In the genomic region with DNA sequence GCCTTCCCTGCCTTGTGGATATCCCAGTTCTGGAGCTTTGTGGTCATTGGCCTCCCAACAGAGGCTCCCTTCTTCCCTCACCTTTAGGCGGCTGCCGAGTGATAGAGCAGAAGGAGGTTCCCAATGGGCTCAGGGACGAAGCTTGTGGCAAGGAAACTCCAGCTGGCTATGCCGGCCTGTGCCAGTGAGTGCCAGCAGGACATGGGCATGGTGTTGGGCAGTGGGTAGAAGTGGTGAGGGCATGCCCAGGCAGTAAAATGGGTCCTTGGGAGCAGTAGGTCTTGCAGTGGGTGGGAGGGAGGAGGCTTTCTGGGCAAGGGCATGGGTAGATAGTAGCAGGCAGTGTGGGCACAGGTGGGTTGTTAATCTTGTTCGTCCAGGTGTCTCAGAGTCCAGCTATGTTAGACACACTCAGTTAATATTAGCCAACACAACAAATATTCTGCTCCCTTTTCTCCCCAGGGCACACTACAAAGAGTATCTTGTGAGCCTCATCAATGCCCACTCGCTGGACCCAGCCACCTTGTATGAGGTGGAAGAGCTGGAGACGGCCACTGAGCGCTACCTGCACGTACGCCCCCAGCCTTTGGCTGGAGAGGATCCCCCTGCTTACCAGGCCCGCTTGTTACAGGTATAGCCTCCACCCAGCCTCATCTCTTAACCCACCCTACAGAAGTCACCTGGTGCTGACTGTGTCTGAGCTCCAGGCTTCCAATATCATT, we compare ENCODE assay signal across 11 cellular contexts. TPM values are rescaled to one million over a fixed set of nuclear protein-coding genes. Genes with fewer than 3 reads are reported as not detected.
DNase-seq lines count a peak whose midpoint lies in the region; ATAC-seq and TF ChIP-seq lines count a peak whose summit lies in the region.
"Had no signal": no experiment of that assay in that cellular context is flagged by ENCODE, and none has a peak within 500 bp of the region (broad histone marks: within the 10 kb centered on the region; RNA-seq: fewer than 3 reads in every experiment).

No MANE protein-coding gene starts in this region.

- WGBS in thyroid gland, 2 donors: 95 to 96% methylated on average over 11 of the region's 11 CpGs

- intact Hi-C loops in thyroid gland (cut with DNase I): no loop called here

- H3K36me3 Mint-ChIP-seq in activated CD8-positive, alpha-beta memory T cell treated with anti-CD3 and anti-CD28 coated beads, Interleukin-2, amount 10 ng/mL, durations not matched to agents 7 days and 5 days: peaks cover 76% of the 10 kb centered on the region
- peaks cover 64% of the 10 kb centered on the region for H3K36me3 Mint-ChIP-seq in activated naive CD8-positive, alpha-beta T cell treated with anti-CD3 and anti-CD28 coated beads, Interleukin-2, amount 50 U/mL, for 24 hours (ENCODE audit: low read depth)
- H3K36me3 Mint-ChIP-seq in mesothelial cell of epicardium: peaks cover 34% of the 10 kb centered on the region

- no peak overlapping the region for H3K4me3 ChIP-seq in thyroid gland (replicated peaks in 1 of 3)
- H3K4me3 ChIP-seq: MG63, ovary had no signal

- no peak for TF ChIP-seq POLR2A in thyroid gland (IDR thresholded peaks at IDR 0.05)

- H3K4me1 Mint-ChIP-seq in activated CD8-positive, alpha-beta memory T cell treated with anti-CD3 and anti-CD28 coated beads, Interleukin-2, amount 10 ng/mL, durations not matched to agents 7 days and 5 days: peaks cover 42% of the 10 kb centered on the region
- peaks cover 43% of the 10 kb centered on the region for H3K4me1 Mint-ChIP-seq in activated naive CD8-positive, alpha-beta T cell treated with anti-CD3 and anti-CD28 coated beads, Interleukin-2, amount 50 U/mL, for 24 hours
- peaks cover 39% of the 10 kb centered on the region for H3K4me1 Mint-ChIP-seq in mesothelial cell of epicardium

- TF ChIP-seq CTCF in mesothelial cell of epicardium (IDR thresholded peaks at IDR 0.05; ENCODE audit: unreplicated experiment): no peak
- no peak for TF ChIP-seq CTCF in thyroid gland (IDR thresholded peaks at IDR 0.05)

- H3K4me3 Mint-ChIP-seq in activated CD8-positive, alpha-beta memory T cell treated with anti-CD3 and anti-CD28 coated beads, Interleukin-2, amount 10 ng/mL, durations not matched to agents 7 days and 5 days: no peak overlapping the region
- H3K4me3 Mint-ChIP-seq in activated naive CD8-positive, alpha-beta T cell treated with anti-CD3 and anti-CD28 coated beads, Interleukin-2, amount 50 U/mL, for 24 hours: no peak overlapping the region
- H3K4me3 Mint-ChIP-seq in mesothelial cell of epicardium: no peak overlapping the region

- H3K27ac ChIP-seq in thyroid gland: peak overlapping the region; percentile 56 to 97 (median 97)

- no peaks in the 10 kb centered on the region for H3K9me3 ChIP-seq in thyroid gland
- H3K9me3 ChIP-seq: MG63, ovary had no signal

- CTCF ChIA-PET in activated CD8-positive, alpha-beta memory T cell treated with anti-CD3 and anti-CD28 coated beads, Interleukin-2, amount 10 ng/mL, durations not matched to agents 7 days and 5 days (lab: Charles Lee): interaction anchor here (1.4 to 5.0 kb wide), 15 partner anchors 11 to 148 kb away, joined by 5 to 99 read pairs (median 14); partner anchors contain the start of genes CHMP4A, CIDEB, DCAF11 and EMC9

- H3K9me3 Mint-ChIP-seq in activated CD8-positive, alpha-beta memory T cell treated with anti-CD3 and anti-CD28 coated beads, Interleukin-2, amount 10 ng/mL, durations not matched to agents 7 days and 5 days (ENCODE audit: low read depth): no peaks in the 10 kb centered on the region
- H3K9me3 Mint-ChIP-seq in activated naive CD8-positive, alpha-beta T cell treated with anti-CD3 and anti-CD28 coated beads, Interleukin-2, amount 50 U/mL, for 24 hours: no peaks in the 10 kb centered on the region
- H3K9me3 Mint-ChIP-seq in mesothelial cell of epicardium: no peaks in the 10 kb centered on the region

- no peak for ATAC-seq in activated CD8-positive, alpha-beta memory T cell treated with anti-CD3 and anti-CD28 coated beads, Interleukin-2, amount 10 ng/mL, durations not matched to agents 7 days and 5 days
- ATAC-seq in activated naive CD8-positive, alpha-beta T cell treated with anti-CD3 and anti-CD28 coated beads, Interleukin-2, amount 50 U/mL, for 24 hours: no peak
- no peak for ATAC-seq in HG03159 (IDR thresholded peaks at IDR 0.05; ENCODE audit: unreplicated experiment)

- H3K27me3 Mint-ChIP-seq in activated CD8-positive, alpha-beta memory T cell treated with anti-CD3 and anti-CD28 coated beads, Interleukin-2, amount 10 ng/mL, durations not matched to agents 7 days and 5 days: no peaks in the 10 kb centered on the region
- H3K27me3 Mint-ChIP-seq in activated naive CD8-positive, alpha-beta T cell treated with anti-CD3 and anti-CD28 coated beads, Interleukin-2, amount 50 U/mL, for 24 hours: peaks cover 2% of the 10 kb centered on the region
- no peaks in the 10 kb centered on the region for H3K27me3 Mint-ChIP-seq in mesothelial cell of epicardium (ENCODE audit: low read depth)

- no peaks in the 10 kb centered on the region for H3K27me3 ChIP-seq in thyroid gland
- H3K27me3 ChIP-seq: MG63, ovary had no signal

- DNase-seq in activated CD8-positive, alpha-beta memory T cell treated with anti-CD3 and anti-CD28 coated beads, Interleukin-2, amount 10 ng/mL, durations not matched to agents 7 days and 5 days: no peak
- DNase-seq in activated CD8-positive, alpha-beta memory T cell treated with anti-CD3 and anti-CD28 coated beads, Interleukin-2, amount 50 U/mL, for 4 hours: no peak
- DNase-seq in activated naive CD8-positive, alpha-beta T cell treated with anti-CD3 and anti-CD28 coated beads, Interleukin-2, amount 50 U/mL, for 24 hours: no peak
- DNase-seq in mesothelial cell of epicardium (ENCODE audit: low spot score in 2 of 2, unreplicated experiment in 2 of 2) (no peak), thyroid gland (no peak), NCI-H226 (no peak), NCI-H2081 (lab: John Stamatoyannopoulos, UW) (no peak)
- DNase-seq: dermis blood vessel endothelial cell, MG63, ovary had no signal

- peaks cover 18 to 27% of the 10 kb centered on the region in 2 donors for H3K4me1 ChIP-seq in thyroid gland

- H3K27ac Mint-ChIP-seq in activated CD8-positive, alpha-beta memory T cell treated with anti-CD3 and anti-CD28 coated beads, Interleukin-2, amount 10 ng/mL, durations not matched to agents 7 days and 5 days: peak overlapping the region; percentile 99
- H3K27ac Mint-ChIP-seq in activated naive CD8-positive, alpha-beta T cell treated with anti-CD3 and anti-CD28 coated beads, Interleukin-2, amount 50 U/mL, for 24 hours: peak overlapping the region; percentile 100
- H3K27ac Mint-ChIP-seq in mesothelial cell of epicardium: peak overlapping the region; percentile 99

- H3K36me3 ChIP-seq in thyroid gland: peaks cover 49 to 56% of the 10 kb centered on the region in 2 donors
- H3K36me3 ChIP-seq: ovary had no signal

RNA-seq across cellular contexts. Expression of gene IRF9, which starts 1.1 kb away (rescaled TPM):
- 100 to 1,000 TPM; 238 to 295 TPM for total RNA-seq in activated CD8-positive, alpha-beta memory T cell treated with anti-CD3 and anti-CD28 coated beads, Interleukin-2, amount 10 ng/mL, durations not matched to agents 7 days and 5 days
- total RNA-seq in mesothelial cell of epicardium: 244 to 274 TPM (median 250 TPM) in 3 replicates
- total RNA-seq in thyroid gland: 10 to 100 TPM; 55.1 to 92.3 (median 70.0) TPM

RNA-seq across cellular contexts. Expression of gene REC8, which starts 11.9 kb away (rescaled TPM):
- 10 to 100 TPM; 52.9 to 92.8 TPM for total RNA-seq in activated CD8-positive, alpha-beta memory T cell treated with anti-CD3 and anti-CD28 coated beads, Interleukin-2, amount 10 ng/mL, durations not matched to agents 7 days and 5 days
- total RNA-seq in mesothelial cell of epicardium (465 to 486 TPM (median 484 TPM) in 3 replicates), thyroid gland (1 to 10 TPM; 4.1 to 7.1 (median 5.4) TPM)

RNA-seq across cellular contexts. Expression of gene RNF31, which starts 12.6 kb away (rescaled TPM):
- total RNA-seq in activated CD8-positive, alpha-beta memory T cell treated with anti-CD3 and anti-CD28 coated beads, Interleukin-2, amount 10 ng/mL, durations not matched to agents 7 days and 5 days: 100 to 1,000 TPM; 129 to 149 TPM
- 90.5 to 96.0 TPM (median 90.5 TPM) in 3 replicates for total RNA-seq in mesothelial cell of epicardium
- 100 to 1,000 TPM in 1 of 4 donors, 10 to 100 TPM in 3; 30.6 to 106 (median 67.6) TPM for total RNA-seq in thyroid gland

RNA-seq across cellular contexts. Expression of gene PSME2, which starts 13.5 kb away (rescaled TPM):
- total RNA-seq in activated CD8-positive, alpha-beta memory T cell treated with anti-CD3 and anti-CD28 coated beads, Interleukin-2, amount 10 ng/mL, durations not matched to agents 7 days and 5 days: 100 to 1,000 TPM; 577 to 623 TPM
- total RNA-seq in mesothelial cell of epicardium (143 to 149 TPM (median 148 TPM) in 3 replicates), thyroid gland (10 to 100 TPM; 31.3 to 66.6 (median 47.5) TPM)

RNA-seq across cellular contexts. Expression of gene EMC9, which starts 18.5 kb away (rescaled TPM):
- 10 to 100 TPM; 45.5 to 56.1 TPM for total RNA-seq in activated CD8-positive, alpha-beta memory T cell treated with anti-CD3 and anti-CD28 coated beads, Interleukin-2, amount 10 ng/mL, durations not matched to agents 7 days and 5 days
- total RNA-seq in mesothelial cell of epicardium (17.7 to 21.3 TPM (median 21.2 TPM) in 3 replicates), thyroid gland (10 to 100 TPM in 3 of 4 donors, 1 to 10 TPM in 1; 8.3 to 25.5 (median 16.9) TPM)

Comparison
In these comparisons a context has a peak if more than half of its experiments do, and no peak if none do; other contexts are left out.
1. RNA of gene REC8, which starts 11.9 kb away (total RNA-seq): 465 to 486 TPM in mesothelial cell of epicardium and 52.9 to 92.8 TPM in activated CD8-positive, alpha-beta memory T cell treated with anti-CD3 and anti-CD28 coated beads, Interleukin-2, amount 10 ng/mL, durations not matched to agents 7 days and 5 days; 4.1 to 7.1 TPM in thyroid gland; every median in the first group is over 4 times any median in the second.
2. Peak in every context shown above with its lines, with median percentiles within 50 percentile points of each other: H3K27ac Mint-ChIP-seq.